Comparison of ENCODE assay signal across 3 cellular contexts in the genomic region with DNA sequence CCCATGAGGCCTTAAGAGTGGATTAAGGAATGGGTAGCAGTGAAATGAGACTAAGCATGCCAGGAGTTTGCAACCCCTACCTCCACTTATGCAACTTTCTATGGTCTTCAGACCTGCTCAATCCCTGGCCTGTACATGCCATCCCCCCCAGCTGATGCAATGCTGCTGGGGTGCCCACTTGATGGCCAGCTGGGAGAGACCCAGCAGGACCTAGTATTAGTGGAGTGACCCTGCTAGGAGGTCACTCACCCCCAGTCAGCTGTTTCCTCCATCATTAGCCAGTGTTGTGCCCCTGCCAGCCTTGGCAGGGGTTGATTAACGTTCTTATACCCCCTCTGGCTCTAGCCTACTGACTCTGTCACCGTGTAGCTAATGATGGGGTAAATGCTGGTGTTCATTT.
"Had no signal": no experiment of that assay in that cellular context is flagged by ENCODE, and none has a peak within 500 bp of the region (broad histone marks: within the 10 kb centered on the region; RNA-seq: fewer than 3 reads in every experiment).

No MANE protein-coding gene starts in this region.

- H3K4me3 ChIP-seq: GM12878 had no signal

- DNase-seq: GDM1, GF-D8 had no signal
